In the genomic region with DNA sequence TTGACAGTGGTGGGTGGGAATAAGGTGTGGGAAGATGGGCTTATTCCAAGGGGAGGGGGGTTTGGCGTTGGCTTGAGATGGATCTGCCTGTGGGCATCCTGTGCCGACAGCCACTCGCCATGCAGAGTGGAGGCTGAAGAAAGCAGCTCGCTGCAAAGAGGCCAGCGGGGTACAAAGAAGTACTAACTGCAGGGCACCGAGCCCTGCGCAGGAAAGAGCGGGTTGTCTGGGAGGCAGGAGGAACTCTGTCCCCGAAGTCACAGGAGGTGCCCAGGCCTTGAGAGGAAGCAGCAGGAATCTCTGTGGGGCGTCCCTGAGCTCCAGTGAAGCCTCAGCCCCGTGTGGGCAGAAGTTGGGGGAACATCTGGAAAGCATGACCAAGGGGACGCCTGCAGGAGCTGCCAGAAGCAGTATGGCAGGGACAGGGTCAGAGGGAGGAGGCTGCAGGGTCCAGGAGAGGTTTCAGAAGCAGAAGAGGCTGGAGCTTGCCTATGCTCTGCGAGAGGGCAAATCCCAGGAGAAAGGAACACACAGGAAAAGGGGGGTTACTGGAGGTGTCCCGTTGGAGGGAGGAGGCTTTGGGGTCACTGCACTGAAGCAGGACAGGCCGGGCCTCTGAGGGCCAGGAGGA, we compare ENCODE assay signal across 19 cellular contexts.
DNase-seq lines count a peak whose midpoint lies in the region; ATAC-seq and TF ChIP-seq lines count a peak whose summit lies in the region.
"Had no signal": no experiment of that assay in that cellular context is flagged by ENCODE, and none has a peak within 500 bp of the region (broad histone marks: within the 10 kb centered on the region; RNA-seq: fewer than 3 reads in every experiment).

No MANE protein-coding gene starts in this region.

- H3K79me1 ChIP-seq in IMR-90 (ENCODE audit: low read depth in 1 of 2, low read length in 2 of 2): peaks cover 0 to 13% of the 10 kb centered on the region in 2 experiments; a peak in 1 of 4 replicates

- H3K4me3 Mint-ChIP-seq in nephron progenitor cell (no peak overlapping the region), type B pancreatic cell (no peak overlapping the region)
- H3K4me3 Mint-ChIP-seq: CD4-positive, CD25-positive, alpha-beta regulatory T cell had no signal

- H2BK120ac ChIP-seq in IMR-90 (ENCODE audit: low read depth, low read length): no peak overlapping the region

- no peak overlapping the region for H3K18ac ChIP-seq in IMR-90 (ENCODE audit: low read depth, low read length)

- TF ChIP-seq RAD21 in IMR-90 (IDR thresholded peaks at IDR 0.05; ENCODE audit: low read length): no peak

- H3K23ac ChIP-seq in IMR-90 (ENCODE audit: low read depth, low read length): no peak overlapping the region

- no peaks in the 10 kb centered on the region for H3K36me3 Mint-ChIP-seq in nephron progenitor cell (ENCODE audit: low read depth)
- H3K36me3 Mint-ChIP-seq in type B pancreatic cell: no peaks in the 10 kb centered on the region
- H3K36me3 Mint-ChIP-seq: CD4-positive, CD25-positive, alpha-beta regulatory T cell had no signal

- no TSS peak for BruUV-seq in IMR-90 (replicated peaks; lab: Mats Ljungman, UMichigan)

- ATAC-seq in IMR-90 (ENCODE audit: low read depth) (no peak), SK-N-SH treated with all-trans-retinoic acid at 6 μM for 48 hours (no peak)
- ATAC-seq: HepG2, K562, Panc1 had no signal

- no peak overlapping the region for H3K4me2 ChIP-seq in IMR-90 (ENCODE audit: low read depth, low read length)
- H3K4me2 ChIP-seq: BLaER1 had no signal

- H2AFZ ChIP-seq in IMR-90 (replicated peaks; ENCODE audit: low read length, poor library complexity): no peak overlapping the region

- H3K27me3 ChIP-seq in IMR-90 (ENCODE audit: control insufficient read depth, insufficient read depth, low read length) (no peaks in the 10 kb centered on the region), esophagus squamous epithelium (peaks cover 0 to 4% (median 0%) of the 10 kb centered on the region in 4 donors)
- H3K27me3 ChIP-seq: BLaER1 had no signal

- H3K4me1 ChIP-seq in IMR-90 (ENCODE audit: control insufficient read depth, insufficient read depth, low read length) (peaks cover 7% of the 10 kb centered on the region), esophagus squamous epithelium (peaks cover 0 to 7% (median 0%) of the 10 kb centered on the region in 3 donors)
- H3K4me1 ChIP-seq: BLaER1 had no signal

- H3K9me3 ChIP-seq in IMR-90 (ENCODE audit: control insufficient read depth, insufficient read depth, low read length) (no peaks in the 10 kb centered on the region), esophagus squamous epithelium (no peaks in the 10 kb centered on the region)

- H3K27ac ChIP-seq in IMR-90 (ENCODE audit: insufficient read depth, low read length): no peak overlapping the region
- no peak overlapping the region for H3K27ac ChIP-seq in coronary artery
- no peak overlapping the region for H3K27ac ChIP-seq in esophagus squamous epithelium
- H3K27ac ChIP-seq: BLaER1 had no signal

- H2BK5ac ChIP-seq in IMR-90 (ENCODE audit: low read depth, low read length, poor library complexity, severe bottlenecking): no peak overlapping the region

- H4K91ac ChIP-seq in IMR-90 (ENCODE audit: insufficient read depth, low read depth, low read length): no peak overlapping the region

- H2AK9ac ChIP-seq in IMR-90 (replicated peaks; ENCODE audit: low read depth, low read length, poor library complexity): no peak overlapping the region

- H3K27ac Mint-ChIP-seq in nephron progenitor cell (peak overlapping the region; percentile 38), type B pancreatic cell (no peak overlapping the region)
- H3K27ac Mint-ChIP-seq: CD4-positive, CD25-positive, alpha-beta regulatory T cell had no signal

- H3K36me3 ChIP-seq in IMR-90 (ENCODE audit: control insufficient read depth, insufficient read depth, low read length) (no peaks in the 10 kb centered on the region), esophagus squamous epithelium (no peaks in the 10 kb centered on the region)
- H3K36me3 ChIP-seq: BLaER1 had no signal

- in situ Hi-C loops in IMR-90 (cut with MboI; ENCODE audit: low sequenced_read_pairs): no loop called here

- intact Hi-C loops in IMR-90 (cut with micrococcal nuclease): no loop called here
- intact Hi-C loops in esophagus squamous epithelium (cut with DNase I): no loop called here

- peak overlapping the region; percentile 22; the same call in 1 of the 2 replicates for H4K5ac ChIP-seq in IMR-90 (ENCODE audit: low read depth, low read length)

- WGBS in IMR-90 (ENCODE audit: extremely low coverage in 2 of 2, insufficient read length in 1 of 2), 2 experiments: 92% methylated on average over 12 of the region's 15 CpGs; no CpG with 5 or more reads in 1 of the 2 experiments
- 74 to 82% methylated on average over 15 of the region's 15 CpGs for WGBS in esophagus squamous epithelium, 2 donors

- H3K4me1 Mint-ChIP-seq in nephron progenitor cell: peaks cover 18% of the 10 kb centered on the region
- peaks cover 15% of the 10 kb centered on the region for H3K4me1 Mint-ChIP-seq in type B pancreatic cell (ENCODE audit: unreplicated experiment)
- H3K4me1 Mint-ChIP-seq: CD4-positive, CD25-positive, alpha-beta regulatory T cell had no signal

- peaks cover 8% of the 10 kb centered on the region for H3K9me3 Mint-ChIP-seq in nephron progenitor cell
- H3K9me3 Mint-ChIP-seq in type B pancreatic cell: peaks cover 5% of the 10 kb centered on the region

- H3K14ac ChIP-seq in IMR-90 (replicated peaks; ENCODE audit: low read depth, low read length): no peak overlapping the region

- no peak overlapping the region for H4K8ac ChIP-seq in IMR-90 (ENCODE audit: low read depth in 2 of 2, low read length in 2 of 2)

- H2AK5ac ChIP-seq in IMR-90 (ENCODE audit: low read depth, low read length): peak overlapping the region; percentile 12; the same call in 1 of the 2 replicates

- CTCF ChIA-PET in IMR-90 (lab: Yijun Ruan, JAX): no interaction called here

- no peak for TF ChIP-seq CTCF in IMR-90 (conservative IDR thresholded peaks at IDR 0.05; ENCODE audit: low read depth, low read length)
- TF ChIP-seq CTCF in coronary artery (IDR thresholded peaks at IDR 0.05): no peak
- TF ChIP-seq CTCF in nephron progenitor cell (IDR thresholded peaks at IDR 0.05): no peak
- no peak for TF ChIP-seq CTCF in type B pancreatic cell (conservative IDR thresholded peaks at IDR 0.05)
- TF ChIP-seq CTCF in esophagus squamous epithelium (IDR thresholded peaks at IDR 0.05): no peak

- no peak overlapping the region for H3K4ac ChIP-seq in IMR-90 (ENCODE audit: low read depth, low read length)

- dilution Hi-C loops in IMR-90 (cut with HindIII; ENCODE audit: low sequenced_read_pairs, unreplicated experiment): no loop called here

- H3K56ac ChIP-seq in IMR-90 (ENCODE audit: extremely low read depth, insufficient read depth, low read length): no peak overlapping the region

- no peak for TF ChIP-seq POLR2A in IMR-90 (IDR thresholded peaks at IDR 0.05; ENCODE audit: low read depth, low read length)
- TF ChIP-seq POLR2A in esophagus squamous epithelium (IDR thresholded peaks at IDR 0.05): no peak

- H2BK20ac ChIP-seq in IMR-90 (ENCODE audit: low read depth, low read length): no peak overlapping the region

- POLR2A ChIA-PET in IMR-90 (lab: Charles Lee; ENCODE audit: unreplicated experiment): no interaction called here

- H2BK15ac ChIP-seq in IMR-90 (ENCODE audit: low read depth, low read length): no peak overlapping the region

- H3K4me3 ChIP-seq in IMR-90 (ENCODE audit: insufficient read depth, low read depth, low read length) (no peak overlapping the region), coronary artery (no peak overlapping the region), esophagus squamous epithelium (no peak overlapping the region)
- H3K4me3 ChIP-seq: BLaER1, K562 had no signal

- H4K20me1 ChIP-seq in IMR-90 (ENCODE audit: insufficient read depth, low read length): no peaks in the 10 kb centered on the region
- H4K20me1 ChIP-seq: BLaER1 had no signal

- no peak overlapping the region for H3K9ac ChIP-seq in IMR-90 (ENCODE audit: low read depth, low read length)
- H3K9ac ChIP-seq: BLaER1 had no signal

- H3K27me3 Mint-ChIP-seq in nephron progenitor cell (ENCODE audit: low read depth, poor library complexity) (peaks cover 9% of the 10 kb centered on the region), type B pancreatic cell (no peaks in the 10 kb centered on the region)

- DNase-seq in IMR-90 (no peak), coronary artery (ENCODE audit: low spot score) (peak; percentile 62), nephron progenitor cell (no peak), type B pancreatic cell (ENCODE audit: extremely low spot score, unreplicated experiment) (peak; percentile 53), globus pallidus (ENCODE audit: low spot score) (no peak), esophagus squamous epithelium (lab: John Stamatoyannopoulos, UW) (no peak)
- DNase-seq: CD4-positive, CD25-positive, alpha-beta regulatory T cell; DMS153; DND-41; MV-4-11; NCI-H1105; NCI-H146; NCI-H1930; NCI-H2107 had no signal

- H3K9me1 ChIP-seq in IMR-90 (ENCODE audit: insufficient read depth, low read length): peaks cover 3% of the 10 kb centered on the region; the same call in 1 of the 2 replicates

TF ChIP-seq in IMR-90, 13 proteins besides CTCF, POLR2A, EP300 and RAD21 (continues in another document):
- TF ChIP-seq, protein P1, sequence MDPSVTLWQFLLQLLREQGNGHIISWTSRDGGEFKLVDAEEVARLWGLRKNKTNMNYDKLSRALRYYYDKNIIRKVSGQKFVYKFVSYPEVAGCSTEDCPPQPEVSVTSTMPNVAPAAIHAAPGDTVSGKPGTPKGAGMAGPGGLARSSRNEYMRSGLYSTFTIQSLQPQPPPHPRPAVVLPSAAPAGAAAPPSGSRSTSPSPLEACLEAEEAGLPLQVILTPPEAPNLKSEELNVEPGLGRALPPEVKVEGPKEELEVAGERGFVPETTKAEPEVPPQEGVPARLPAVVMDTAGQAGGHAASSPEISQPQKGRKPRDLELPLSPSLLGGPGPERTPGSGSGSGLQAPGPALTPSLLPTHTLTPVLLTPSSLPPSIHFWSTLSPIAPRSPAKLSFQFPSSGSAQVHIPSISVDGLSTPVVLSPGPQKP (IDR thresholded peaks at IDR 0.05; ENCODE audit: borderline replicate concordance, low read depth, low read length): no peak
- TF ChIP-seq RCOR1 (IDR thresholded peaks at IDR 0.05; ENCODE audit: insufficient replicate concordance, low read length): no peak
- TF ChIP-seq MAFK (IDR thresholded peaks at IDR 0.05; ENCODE audit: low read depth, low read length): no peak

TF ChIP-seq in SK-N-SH treated with all-trans-retinoic acid at 6 μM for 48 hours, 23 proteins besides CTCF, POLR2A, EP300 and RAD21 (continues in another document):
- TF ChIP-seq TOX (CRISPR knock-in tag; IDR thresholded peaks at IDR 0.05; ENCODE audit: borderline replicate concordance): no peak
- no peak for TF ChIP-seq CSDC2 (CRISPR knock-in tag; IDR thresholded peaks at IDR 0.05)
- TF ChIP-seq ZFP30 (CRISPR knock-in tag; IDR thresholded peaks at IDR 0.05): no peak

Comparison
In these comparisons a context has a peak if more than half of its experiments do, and no peak if none do; other contexts are left out.
1. DNase-seq: peak in coronary artery (single experiment) and type B pancreatic cell (single experiment); none in IMR-90 (single experiment), nephron progenitor cell (single experiment), globus pallidus (single experiment) and esophagus squamous epithelium (single experiment).